Comparison of ENCODE assay signal across 1 cellular context in the genomic region with DNA sequence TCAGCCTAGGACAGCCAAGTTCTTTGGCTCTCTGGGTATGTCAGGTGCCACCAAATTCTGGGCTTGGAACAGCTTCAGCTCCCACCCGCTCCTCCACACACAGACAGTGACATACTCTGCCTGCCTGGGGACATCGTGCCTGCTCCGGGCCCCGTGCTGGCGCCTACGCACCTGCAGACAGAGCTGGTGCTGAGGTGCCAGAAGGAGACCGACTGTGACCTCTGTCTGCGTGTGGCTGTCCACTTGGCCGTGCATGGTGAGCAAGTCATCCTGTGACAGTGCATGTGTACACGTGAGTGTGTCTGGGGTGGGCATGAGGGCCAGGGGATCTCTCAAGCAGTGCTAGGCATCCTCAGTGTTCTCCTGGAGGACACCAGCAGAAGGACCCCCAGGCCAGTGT.
TF ChIP-seq lines count a peak whose summit lies in the region.

No MANE protein-coding gene starts in this region.

TF ChIP-seq in IMR-90, 13 proteins besides CTCF, POLR2A, EP300 and RAD21:
- TF ChIP-seq MAFK (IDR thresholded peaks at IDR 0.05; ENCODE audit: low read depth, low read length) (no peak), RFX5 (IDR thresholded peaks at IDR 0.05; ENCODE audit: low read depth, low read length) (no peak), RCOR1 (IDR thresholded peaks at IDR 0.05; ENCODE audit: insufficient replicate concordance, low read length) (no peak), SMC3 (IDR thresholded peaks at IDR 0.05; ENCODE audit: low read depth, low read length) (no peak), CHD1 (IDR thresholded peaks at IDR 0.05; ENCODE audit: low read depth, low read length) (no peak), CEBPB (IDR thresholded peaks at IDR 0.05; ENCODE audit: low read depth, low read length) (no peak), BHLHE40 (IDR thresholded peaks at IDR 0.05; ENCODE audit: low read depth, low read length) (no peak), NFE2L2 (IDR thresholded peaks at IDR 0.05; ENCODE audit: low read depth, low read length) (no peak), FOS (IDR thresholded peaks at IDR 0.05; ENCODE audit: low read depth, low read length) (no peak), MAZ (IDR thresholded peaks at IDR 0.05; ENCODE audit: borderline replicate concordance, low read depth, low read length) (no peak), MXI1 (IDR thresholded peaks at IDR 0.05; ENCODE audit: borderline replicate concordance, low read depth, low read length) (no peak)
- TF ChIP-seq, protein P1, sequence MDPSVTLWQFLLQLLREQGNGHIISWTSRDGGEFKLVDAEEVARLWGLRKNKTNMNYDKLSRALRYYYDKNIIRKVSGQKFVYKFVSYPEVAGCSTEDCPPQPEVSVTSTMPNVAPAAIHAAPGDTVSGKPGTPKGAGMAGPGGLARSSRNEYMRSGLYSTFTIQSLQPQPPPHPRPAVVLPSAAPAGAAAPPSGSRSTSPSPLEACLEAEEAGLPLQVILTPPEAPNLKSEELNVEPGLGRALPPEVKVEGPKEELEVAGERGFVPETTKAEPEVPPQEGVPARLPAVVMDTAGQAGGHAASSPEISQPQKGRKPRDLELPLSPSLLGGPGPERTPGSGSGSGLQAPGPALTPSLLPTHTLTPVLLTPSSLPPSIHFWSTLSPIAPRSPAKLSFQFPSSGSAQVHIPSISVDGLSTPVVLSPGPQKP (IDR thresholded peaks at IDR 0.05; ENCODE audit: borderline replicate concordance, low read depth, low read length) = no peak
- TF ChIP-seq, protein P2, sequence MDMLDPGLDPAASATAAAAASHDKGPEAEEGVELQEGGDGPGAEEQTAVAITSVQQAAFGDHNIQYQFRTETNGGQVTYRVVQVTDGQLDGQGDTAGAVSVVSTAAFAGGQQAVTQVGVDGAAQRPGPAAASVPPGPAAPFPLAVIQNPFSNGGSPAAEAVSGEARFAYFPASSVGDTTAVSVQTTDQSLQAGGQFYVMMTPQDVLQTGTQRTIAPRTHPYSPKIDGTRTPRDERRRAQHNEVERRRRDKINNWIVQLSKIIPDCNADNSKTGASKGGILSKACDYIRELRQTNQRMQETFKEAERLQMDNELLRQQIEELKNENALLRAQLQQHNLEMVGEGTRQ (IDR thresholded peaks at IDR 0.05; ENCODE audit: low read depth, low read length) = no peak
